In the genomic region with DNA sequence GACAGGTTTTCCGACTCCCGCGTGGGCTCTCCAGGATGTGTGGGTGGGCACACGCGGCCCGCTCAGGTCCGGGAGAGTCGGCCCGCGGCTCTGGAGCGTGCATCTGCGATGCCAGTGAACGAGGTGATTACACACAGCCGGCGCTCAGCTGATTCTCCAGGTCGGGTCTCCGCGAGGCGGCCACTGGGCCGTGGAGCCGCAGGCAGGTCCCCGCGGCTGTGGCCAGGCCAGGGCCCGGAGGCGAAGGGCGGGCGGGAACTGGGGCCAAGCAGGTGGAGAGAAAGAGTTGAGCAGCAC, we compare ENCODE assay signal across 1 cellular context.
TF ChIP-seq lines count a peak whose summit lies in the region.

No MANE protein-coding gene starts in this region.

TF ChIP-seq in H1, 55 proteins besides CTCF, POLR2A, EP300 and RAD21 (continued from another document):
- no peak for TF ChIP-seq TCF12 (IDR thresholded peaks at IDR 0.05; ENCODE audit: low read depth, low read length)
